2 cellular contexts compared by ENCODE assay signal in the genomic region with DNA sequence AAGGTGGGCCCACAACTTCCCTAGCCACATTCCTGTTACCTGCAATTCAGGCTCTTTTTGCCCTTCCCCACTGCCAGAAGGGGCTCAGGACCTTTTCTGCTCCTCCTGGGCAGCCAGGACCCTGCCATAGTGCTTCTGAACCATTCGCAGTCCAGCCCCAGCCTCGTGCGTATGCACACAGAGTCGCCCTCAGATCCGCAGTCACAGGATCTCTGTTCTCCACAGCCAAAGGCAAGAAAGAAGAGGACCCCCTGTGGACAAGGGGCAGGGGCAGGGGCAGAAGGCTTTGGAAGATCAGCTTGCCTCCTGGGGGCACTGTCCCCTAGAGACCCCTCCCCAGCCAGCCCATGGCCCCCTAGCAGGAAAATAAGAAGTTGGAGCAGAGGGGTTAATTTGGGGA.
TF ChIP-seq lines count a peak whose summit lies in the region.

No MANE protein-coding gene starts in this region.

TF ChIP-seq in GM23338, 12 proteins besides CTCF, POLR2A, EP300 and RAD21 (continued from another document):
- TF ChIP-seq, protein P1, sequence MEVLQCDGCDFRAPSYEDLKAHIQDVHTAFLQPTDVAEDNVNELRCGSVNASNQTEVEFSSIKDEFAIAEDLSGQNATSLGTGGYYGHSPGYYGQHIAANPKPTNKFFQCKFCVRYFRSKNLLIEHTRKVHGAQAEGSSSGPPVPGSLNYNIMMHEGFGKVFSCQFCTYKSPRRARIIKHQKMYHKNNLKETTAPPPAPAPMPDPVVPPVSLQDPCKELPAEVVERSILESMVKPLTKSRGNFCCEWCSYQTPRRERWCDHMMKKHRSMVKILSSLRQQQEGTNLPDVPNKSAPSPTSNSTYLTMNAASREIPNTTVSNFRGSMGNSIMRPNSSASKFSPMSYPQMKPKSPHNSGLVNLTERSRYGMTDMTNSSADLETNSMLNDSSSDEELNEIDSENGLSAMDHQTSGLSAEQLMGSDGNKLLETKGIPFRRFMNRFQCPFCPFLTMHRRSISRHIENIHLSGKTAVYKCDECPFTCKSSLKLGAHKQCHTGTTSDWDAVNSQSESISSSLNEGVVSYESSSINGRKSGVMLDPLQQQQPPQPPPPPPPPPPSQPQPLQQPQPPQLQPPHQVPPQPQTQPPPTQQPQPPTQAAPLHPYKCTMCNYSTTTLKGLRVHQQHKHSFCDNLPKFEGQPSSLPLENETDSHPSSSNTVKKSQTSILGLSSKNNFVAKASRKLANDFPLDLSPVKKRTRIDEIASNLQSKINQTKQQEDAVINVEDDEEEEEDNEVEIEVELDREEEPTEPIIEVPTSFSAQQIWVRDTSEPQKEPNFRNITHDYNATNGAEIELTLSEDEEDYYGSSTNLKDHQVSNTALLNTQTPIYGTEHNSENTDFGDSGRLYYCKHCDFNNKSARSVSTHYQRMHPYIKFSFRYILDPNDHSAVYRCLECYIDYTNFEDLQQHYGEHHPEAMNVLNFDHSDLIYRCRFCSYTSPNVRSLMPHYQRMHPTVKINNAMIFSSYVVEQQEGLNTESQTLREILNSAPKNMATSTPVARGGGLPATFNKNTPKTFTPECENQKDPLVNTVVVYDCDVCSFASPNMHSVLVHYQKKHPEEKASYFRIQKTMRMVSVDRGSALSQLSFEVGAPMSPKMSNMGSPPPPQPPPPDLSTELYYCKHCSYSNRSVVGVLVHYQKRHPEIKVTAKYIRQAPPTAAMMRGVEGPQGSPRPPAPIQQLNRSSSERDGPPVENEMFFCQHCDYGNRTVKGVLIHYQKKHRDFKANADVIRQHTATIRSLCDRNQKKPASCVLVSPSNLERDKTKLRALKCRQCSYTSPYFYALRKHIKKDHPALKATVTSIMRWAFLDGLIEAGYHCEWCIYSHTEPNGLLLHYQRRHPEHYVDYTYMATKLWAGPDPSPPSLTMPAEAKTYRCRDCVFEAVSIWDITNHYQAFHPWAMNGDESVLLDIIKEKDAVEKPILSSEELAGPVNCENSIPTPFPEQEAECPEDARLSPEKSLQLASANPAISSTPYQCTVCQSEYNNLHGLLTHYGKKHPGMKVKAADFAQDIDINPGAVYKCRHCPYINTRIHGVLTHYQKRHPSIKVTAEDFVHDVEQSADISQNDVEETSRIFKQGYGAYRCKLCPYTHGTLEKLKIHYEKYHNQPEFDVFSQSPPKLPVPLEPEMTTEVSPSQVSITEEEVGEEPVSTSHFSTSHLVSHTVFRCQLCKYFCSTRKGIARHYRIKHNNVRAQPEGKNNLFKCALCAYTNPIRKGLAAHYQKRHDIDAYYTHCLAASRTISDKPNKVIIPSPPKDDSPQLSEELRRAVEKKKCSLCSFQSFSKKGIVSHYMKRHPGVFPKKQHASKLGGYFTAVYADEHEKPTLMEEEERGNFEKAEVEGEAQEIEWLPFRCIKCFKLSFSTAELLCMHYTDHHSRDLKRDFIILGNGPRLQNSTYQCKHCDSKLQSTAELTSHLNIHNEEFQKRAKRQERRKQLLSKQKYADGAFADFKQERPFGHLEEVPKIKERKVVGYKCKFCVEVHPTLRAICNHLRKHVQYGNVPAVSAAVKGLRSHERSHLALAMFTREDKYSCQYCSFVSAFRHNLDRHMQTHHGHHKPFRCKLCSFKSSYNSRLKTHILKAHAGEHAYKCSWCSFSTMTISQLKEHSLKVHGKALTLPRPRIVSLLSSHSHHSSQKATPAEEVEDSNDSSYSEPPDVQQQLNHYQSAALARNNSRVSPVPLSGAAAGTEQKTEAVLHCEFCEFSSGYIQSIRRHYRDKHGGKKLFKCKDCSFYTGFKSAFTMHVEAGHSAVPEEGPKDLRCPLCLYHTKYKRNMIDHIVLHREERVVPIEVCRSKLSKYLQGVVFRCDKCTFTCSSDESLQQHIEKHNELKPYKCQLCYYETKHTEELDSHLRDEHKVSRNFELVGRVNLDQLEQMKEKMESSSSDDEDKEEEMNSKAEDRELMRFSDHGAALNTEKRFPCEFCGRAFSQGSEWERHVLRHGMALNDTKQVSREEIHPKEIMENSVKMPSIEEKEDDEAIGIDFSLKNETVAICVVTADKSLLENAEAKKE (CRISPR knock-in tag; IDR thresholded peaks at IDR 0.05), result no peak
- TF ChIP-seq NANOG (IDR thresholded peaks at IDR 0.05; ENCODE audit: borderline replicate concordance) (no peak), JUNB (IDR thresholded peaks at IDR 0.05; ENCODE audit: unreplicated experiment) (no peak), EZH2 (IDR thresholded peaks at IDR 0.05; ENCODE audit: low read depth, unreplicated experiment) (no peak), STAT1 (IDR thresholded peaks at IDR 0.05; ENCODE audit: unreplicated experiment) (no peak), EZH2phosphoT487 (IDR thresholded peaks at IDR 0.05; ENCODE audit: unreplicated experiment) (no peak), POLR2AphosphoS5 (IDR thresholded peaks at IDR 0.05; ENCODE audit: low read depth) (no peak)
- TF ChIP-seq, protein P2, sequence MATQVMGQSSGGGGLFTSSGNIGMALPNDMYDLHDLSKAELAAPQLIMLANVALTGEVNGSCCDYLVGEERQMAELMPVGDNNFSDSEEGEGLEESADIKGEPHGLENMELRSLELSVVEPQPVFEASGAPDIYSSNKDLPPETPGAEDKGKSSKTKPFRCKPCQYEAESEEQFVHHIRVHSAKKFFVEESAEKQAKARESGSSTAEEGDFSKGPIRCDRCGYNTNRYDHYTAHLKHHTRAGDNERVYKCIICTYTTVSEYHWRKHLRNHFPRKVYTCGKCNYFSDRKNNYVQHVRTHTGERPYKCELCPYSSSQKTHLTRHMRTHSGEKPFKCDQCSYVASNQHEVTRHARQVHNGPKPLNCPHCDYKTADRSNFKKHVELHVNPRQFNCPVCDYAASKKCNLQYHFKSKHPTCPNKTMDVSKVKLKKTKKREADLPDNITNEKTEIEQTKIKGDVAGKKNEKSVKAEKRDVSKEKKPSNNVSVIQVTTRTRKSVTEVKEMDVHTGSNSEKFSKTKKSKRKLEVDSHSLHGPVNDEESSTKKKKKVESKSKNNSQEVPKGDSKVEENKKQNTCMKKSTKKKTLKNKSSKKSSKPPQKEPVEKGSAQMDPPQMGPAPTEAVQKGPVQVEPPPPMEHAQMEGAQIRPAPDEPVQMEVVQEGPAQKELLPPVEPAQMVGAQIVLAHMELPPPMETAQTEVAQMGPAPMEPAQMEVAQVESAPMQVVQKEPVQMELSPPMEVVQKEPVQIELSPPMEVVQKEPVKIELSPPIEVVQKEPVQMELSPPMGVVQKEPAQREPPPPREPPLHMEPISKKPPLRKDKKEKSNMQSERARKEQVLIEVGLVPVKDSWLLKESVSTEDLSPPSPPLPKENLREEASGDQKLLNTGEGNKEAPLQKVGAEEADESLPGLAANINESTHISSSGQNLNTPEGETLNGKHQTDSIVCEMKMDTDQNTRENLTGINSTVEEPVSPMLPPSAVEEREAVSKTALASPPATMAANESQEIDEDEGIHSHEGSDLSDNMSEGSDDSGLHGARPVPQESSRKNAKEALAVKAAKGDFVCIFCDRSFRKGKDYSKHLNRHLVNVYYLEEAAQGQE (IDR thresholded peaks at IDR 0.05; ENCODE audit: unreplicated experiment), result no peak
- TF ChIP-seq, protein P3, sequence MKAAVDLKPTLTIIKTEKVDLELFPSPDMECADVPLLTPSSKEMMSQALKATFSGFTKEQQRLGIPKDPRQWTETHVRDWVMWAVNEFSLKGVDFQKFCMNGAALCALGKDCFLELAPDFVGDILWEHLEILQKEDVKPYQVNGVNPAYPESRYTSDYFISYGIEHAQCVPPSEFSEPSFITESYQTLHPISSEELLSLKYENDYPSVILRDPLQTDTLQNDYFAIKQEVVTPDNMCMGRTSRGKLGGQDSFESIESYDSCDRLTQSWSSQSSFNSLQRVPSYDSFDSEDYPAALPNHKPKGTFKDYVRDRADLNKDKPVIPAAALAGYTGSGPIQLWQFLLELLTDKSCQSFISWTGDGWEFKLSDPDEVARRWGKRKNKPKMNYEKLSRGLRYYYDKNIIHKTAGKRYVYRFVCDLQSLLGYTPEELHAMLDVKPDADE (IDR thresholded peaks at IDR 0.05), result no peak
TF ChIP-seq in GM23338: peak in this region for 0.

TF ChIP-seq in WTC11, 78 proteins besides CTCF, POLR2A, EP300 and RAD21 (continued from another document):
- no peak for TF ChIP-seq FOXK1 (CRISPR knock-in tag; IDR thresholded peaks at IDR 0.05)
- TF ChIP-seq SMAD3 (CRISPR knock-in tag; IDR thresholded peaks at IDR 0.05; ENCODE audit: borderline replicate concordance), result no peak
- TF ChIP-seq NR2C2 (CRISPR knock-in tag; IDR thresholded peaks at IDR 0.05), result no peak
- no peak for TF ChIP-seq CREM (CRISPR knock-in tag; IDR thresholded peaks at IDR 0.05)
- TF ChIP-seq, protein P4, sequence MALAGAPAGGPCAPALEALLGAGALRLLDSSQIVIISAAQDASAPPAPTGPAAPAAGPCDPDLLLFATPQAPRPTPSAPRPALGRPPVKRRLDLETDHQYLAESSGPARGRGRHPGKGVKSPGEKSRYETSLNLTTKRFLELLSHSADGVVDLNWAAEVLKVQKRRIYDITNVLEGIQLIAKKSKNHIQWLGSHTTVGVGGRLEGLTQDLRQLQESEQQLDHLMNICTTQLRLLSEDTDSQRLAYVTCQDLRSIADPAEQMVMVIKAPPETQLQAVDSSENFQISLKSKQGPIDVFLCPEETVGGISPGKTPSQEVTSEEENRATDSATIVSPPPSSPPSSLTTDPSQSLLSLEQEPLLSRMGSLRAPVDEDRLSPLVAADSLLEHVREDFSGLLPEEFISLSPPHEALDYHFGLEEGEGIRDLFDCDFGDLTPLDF (CRISPR knock-in tag; IDR thresholded peaks at IDR 0.05), result no peak
- TF ChIP-seq CREB1 (CRISPR knock-in tag; IDR thresholded peaks at IDR 0.05), result no peak
